Comparison of ENCODE assay signal across 23 cellular contexts in the genomic region with DNA sequence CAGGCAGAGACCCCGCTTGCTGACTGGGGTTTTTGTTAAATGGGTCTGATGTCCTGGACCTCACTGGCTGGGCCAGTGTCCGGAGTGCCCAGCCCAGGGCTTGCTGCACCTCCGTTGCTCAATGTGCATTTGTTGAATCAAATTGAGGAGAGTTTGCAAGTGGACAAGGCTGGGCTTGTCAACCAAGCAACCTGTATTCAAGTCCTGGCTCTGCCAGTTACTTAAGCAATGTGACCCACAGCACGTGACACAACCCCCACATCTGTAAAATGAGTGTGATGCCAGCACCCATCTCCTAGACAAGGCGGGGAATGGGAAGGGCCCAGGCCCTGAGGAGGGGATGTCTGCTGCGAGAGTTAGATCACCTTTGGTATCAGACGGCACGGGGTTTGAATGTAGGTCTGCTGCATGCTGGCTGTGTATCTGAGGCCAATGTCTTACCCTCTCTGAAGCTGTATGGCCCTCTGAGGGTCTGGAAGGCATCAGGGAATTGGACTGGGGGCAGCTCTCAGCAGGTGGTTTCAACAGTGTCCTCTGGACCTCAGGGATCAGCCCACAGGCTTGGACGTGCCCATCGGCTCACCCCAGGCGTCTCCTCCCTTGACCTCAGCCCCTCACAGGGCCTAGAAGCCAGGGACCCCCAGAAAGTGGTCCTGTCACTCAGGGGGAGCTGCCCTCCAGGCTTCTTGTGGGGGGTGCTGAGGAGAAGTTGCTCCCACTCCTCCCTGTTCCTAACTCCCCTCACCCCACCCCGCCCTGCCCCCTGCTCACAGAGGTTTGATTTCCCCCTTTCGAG. TPM values are rescaled to one million over a fixed set of nuclear protein-coding genes. Genes with fewer than 3 reads are reported as not detected.
DNase-seq lines count a peak whose midpoint lies in the region; ATAC-seq, FAIRE-seq and TF ChIP-seq lines count a peak whose summit lies in the region.
"Had no signal": no experiment of that assay in that cellular context is flagged by ENCODE, and none has a peak within 500 bp of the region (broad histone marks: within the 10 kb centered on the region; RNA-seq: fewer than 3 reads in every experiment).

No MANE protein-coding gene starts in this region.

- no peak overlapping the region for H3K4ac ChIP-seq in neuronal stem cell (ENCODE audit: low read length)

- H3K14ac ChIP-seq in neuronal stem cell (ENCODE audit: low read length), result no peak overlapping the region

- no peak for TF ChIP-seq EP300 in K562 (IDR thresholded peaks at IDR 0.05; ENCODE audit: low read length)

- H3K27me3 Mint-ChIP-seq in activated CD4-positive, alpha-beta memory T cell treated with anti-CD3 and anti-CD28 coated beads for 36 hours, result no peaks in the 10 kb centered on the region
- peaks cover 18% of the 10 kb centered on the region for H3K27me3 Mint-ChIP-seq in activated CD4-positive, alpha-beta memory T cell treated with anti-CD3 and anti-CD28 coated beads, Interleukin-2, amount 10 ng/mL, durations not matched to agents 7 days and 5 days

- peaks cover 0 to 4% of the 10 kb centered on the region in 2 experiments; a peak in 1 of 5 replicates for H3K4me1 ChIP-seq in K562 (replicated peaks in 1 of 2; ENCODE audit: control insufficient read depth in 2 of 2, insufficient read depth in 2 of 2, low read length in 2 of 2)
- H3K4me1 ChIP-seq in neuronal stem cell (ENCODE audit: control insufficient read depth in 2 of 2, insufficient read depth in 1 of 2, low read depth in 1 of 2, low read length in 2 of 2), result peaks cover 0 to 5% of the 10 kb centered on the region in 2 donors
- H3K4me1 ChIP-seq in colonic mucosa, result no peaks in the 10 kb centered on the region
- H3K4me1 ChIP-seq: A549, SJCRH30, upper lobe of left lung had no signal

- H2BK5ac ChIP-seq in neuronal stem cell (ENCODE audit: low read length), result peak overlapping the region; percentile 71

- peaks cover 5% of the 10 kb centered on the region for H3K36me3 Mint-ChIP-seq in activated CD4-positive, alpha-beta memory T cell treated with anti-CD3 and anti-CD28 coated beads for 36 hours
- peaks cover 15% of the 10 kb centered on the region for H3K36me3 Mint-ChIP-seq in activated CD4-positive, alpha-beta memory T cell treated with anti-CD3 and anti-CD28 coated beads, Interleukin-2, amount 10 ng/mL, durations not matched to agents 7 days and 5 days (ENCODE audit: low read depth)

- peaks cover 3% of the 10 kb centered on the region for H3K9me3 ChIP-seq in K562 (replicated peaks; ENCODE audit: control insufficient read depth, insufficient read depth, low read depth, low read length)
- H3K9me3 ChIP-seq in neuronal stem cell (replicated peaks in 1 of 2; ENCODE audit: control insufficient read depth in 2 of 2, insufficient read depth in 1 of 2, low read depth in 1 of 2, low read length in 2 of 2), result no peaks in the 10 kb centered on the region
- no peaks in the 10 kb centered on the region for H3K9me3 ChIP-seq in colonic mucosa
- H3K9me3 ChIP-seq: SJCRH30 had no signal

- TF ChIP-seq CTCF in HL-60 (IDR thresholded peaks at IDR 0.05; ENCODE audit: insufficient read depth, low read length), result no peak
- no peak for TF ChIP-seq CTCF in K562 (IDR thresholded peaks at IDR 0.05 in 2 of 3, conservative IDR thresholded peaks at IDR 0.05 in 1 of 3; ENCODE audit: insufficient read depth in 2 of 3, low read depth in 1 of 3, low read length in 3 of 3)
- no peak for TF ChIP-seq CTCF in colonic mucosa (IDR thresholded peaks at IDR 0.05)

- in situ Hi-C loops in K562 (cut with MboI), result no loop called here

- DNase-seq in activated CD4-positive, alpha-beta memory T cell treated with anti-CD3 and anti-CD28 coated beads for 36 hours, result no peak
- no peak for DNase-seq in activated CD4-positive, alpha-beta memory T cell treated with anti-CD3 and anti-CD28 coated beads, Interleukin-2, amount 10 ng/mL, durations not matched to agents 7 days and 5 days
- DNase-seq in HL-60 (ENCODE audit: low read depth in 1 of 2, low spot score in 1 of 2), result no peak
- no peak for DNase-seq in K562 (ENCODE audit: extremely low read depth in 1 of 4, low spot score in 3 of 4)
- DNase-seq in neuronal stem cell (ENCODE audit: low spot score), result no peak
- DNase-seq in retina, result no peak
- no peak for DNase-seq in colonic mucosa
- DNase-seq: DMS53; erythroblast; foreskin melanocyte; mesendoderm; NCI-H1694; NCI-H226; NCI-H82; SJCRH30; stimulated activated CD4-positive, alpha-beta T cell treated with anti-CD3 and anti-CD28 coated beads, Interleukin-1b, Interleukin-23, amount 100 ng/mL, for 48 hours had no signal

- CTCF ChIA-PET in activated CD4-positive, alpha-beta memory T cell treated with anti-CD3 and anti-CD28 coated beads for 36 hours (lab: Charles Lee), result interaction anchor here (1.2 kb wide), 2 partner anchors 56 to 68 kb away, joined by 3 to 5 read pairs; no protein-coding TSS in a partner anchor
- CTCF ChIA-PET in activated CD4-positive, alpha-beta memory T cell treated with anti-CD3 and anti-CD28 coated beads, Interleukin-2, amount 10 ng/mL, durations not matched to agents 7 days and 5 days (lab: Charles Lee), result interaction anchor here (0.7 to 3.7 kb wide), 4 partner anchors 10 to 167 kb away, joined by 3 to 14 read pairs (median 5); no protein-coding TSS in a partner anchor
- CTCF ChIA-PET in K562 (lab: Yijun Ruan, JAX; ENCODE audit: low intra/inter-chr PET ratio), result no interaction called here

- H3K9me3 Mint-ChIP-seq in activated CD4-positive, alpha-beta memory T cell treated with anti-CD3 and anti-CD28 coated beads for 36 hours, result peaks cover 7% of the 10 kb centered on the region
- peaks cover 13% of the 10 kb centered on the region for H3K9me3 Mint-ChIP-seq in activated CD4-positive, alpha-beta memory T cell treated with anti-CD3 and anti-CD28 coated beads, Interleukin-2, amount 10 ng/mL, durations not matched to agents 7 days and 5 days

- H3K27ac ChIP-seq in HL-60 (replicated peaks) (0 out of 2 replicates have a peak overlapping the region, but pooled peaks have one; percentile 16), K562 (ENCODE audit: extremely low read depth, low read depth, low read length) (no peak overlapping the region), neuronal stem cell (replicated peaks; ENCODE audit: low read length) (no peak overlapping the region), colonic mucosa (no peak overlapping the region)
- H3K27ac ChIP-seq: A549, C4-2B, SJCRH30, upper lobe of left lung had no signal

- no peak overlapping the region for H3K4me3 ChIP-seq in HL-60 (replicated peaks; ENCODE audit: insufficient read depth, low read length)
- no peak overlapping the region for H3K4me3 ChIP-seq in K562
- no peak overlapping the region for H3K4me3 ChIP-seq in neuronal stem cell (ENCODE audit: low read length in 2 of 2)
- H3K4me3 ChIP-seq in colonic mucosa, result no peak overlapping the region
- H3K4me3 ChIP-seq: A549, SJCRH30, upper lobe of left lung had no signal

- no peak overlapping the region for H3K23ac ChIP-seq in neuronal stem cell (ENCODE audit: low read depth, low read length, poor library complexity)

- peak overlapping the region; percentile 67 for H3K18ac ChIP-seq in neuronal stem cell (ENCODE audit: low read length)

- BruUV-seq in K562 (replicated peaks; lab: Mats Ljungman, UMichigan), result no TSS peak

- no peak overlapping the region for H3K9ac ChIP-seq in K562 (ENCODE audit: insufficient read depth in 1 of 2, low read depth in 2 of 2, low read length in 2 of 2)
- H3K9ac ChIP-seq in neuronal stem cell (ENCODE audit: low read depth, low read length, poor library complexity), result no peak overlapping the region
- H3K9ac ChIP-seq in colonic mucosa (ENCODE audit: low read depth in 2 of 2, low read length in 2 of 2), result no peak overlapping the region

- ATAC-seq in K562 (no peak), HG02759 (IDR thresholded peaks at IDR 0.05; ENCODE audit: unreplicated experiment) (no peak)
- ATAC-seq: A549, WTC11 had no signal

- no peak for FAIRE-seq in K562 (lab: Jason Lieb, UNC)
- FAIRE-seq: A549 had no signal

- H2BK15ac ChIP-seq in neuronal stem cell (ENCODE audit: low read length), result no peak overlapping the region

- H4K91ac ChIP-seq in neuronal stem cell (ENCODE audit: low read depth, low read length, poor library complexity), result no peak overlapping the region

- H2BK12ac ChIP-seq in neuronal stem cell (ENCODE audit: low read length), result no peak overlapping the region

- H2AK5ac ChIP-seq in neuronal stem cell (ENCODE audit: low read depth, low read length), result peak overlapping the region; percentile 41

- no peaks in the 10 kb centered on the region for H3K79me2 ChIP-seq in K562 (ENCODE audit: control insufficient read depth, insufficient read depth, low read length)

- H3K36me3 ChIP-seq in K562 (ENCODE audit: control insufficient read depth, insufficient read depth, low read length) (no peaks in the 10 kb centered on the region), neuronal stem cell (replicated peaks in 1 of 2; ENCODE audit: control insufficient read depth in 2 of 2, insufficient read depth in 2 of 2, low read length in 2 of 2) (no peaks in the 10 kb centered on the region), colonic mucosa (no peaks in the 10 kb centered on the region)
- H3K36me3 ChIP-seq: SJCRH30, upper lobe of left lung had no signal

- H3K4me1 Mint-ChIP-seq in activated CD4-positive, alpha-beta memory T cell treated with anti-CD3 and anti-CD28 coated beads for 36 hours (ENCODE audit: low read depth), result peaks cover 76% of the 10 kb centered on the region
- peaks cover 86% of the 10 kb centered on the region for H3K4me1 Mint-ChIP-seq in activated CD4-positive, alpha-beta memory T cell treated with anti-CD3 and anti-CD28 coated beads, Interleukin-2, amount 10 ng/mL, durations not matched to agents 7 days and 5 days

- POLR2A ChIA-PET in activated CD4-positive, alpha-beta memory T cell treated with anti-CD3 and anti-CD28 coated beads for 36 hours (lab: Charles Lee), result interaction anchor here (1.1 kb wide), 1 partner anchor 16 kb away, joined by 4 read pairs; no protein-coding TSS in a partner anchor
- POLR2A ChIA-PET in activated CD4-positive, alpha-beta memory T cell treated with anti-CD3 and anti-CD28 coated beads, Interleukin-2, amount 10 ng/mL, durations not matched to agents 7 days and 5 days (lab: Charles Lee), result interaction anchor here (0.6 to 2.8 kb wide), 8 partner anchors 10 to 58 kb away, joined by 3 to 12 read pairs (median 4); no protein-coding TSS in a partner anchor
- POLR2A ChIA-PET in K562 (lab: Yijun Ruan, JAX), result interaction anchor here (1.2 kb wide), 1 partner anchor 9 kb away, joined by 3 read pairs; no protein-coding TSS in a partner anchor

- no peak overlapping the region for H3K4me3 Mint-ChIP-seq in activated CD4-positive, alpha-beta memory T cell treated with anti-CD3 and anti-CD28 coated beads for 36 hours
- H3K4me3 Mint-ChIP-seq in activated CD4-positive, alpha-beta memory T cell treated with anti-CD3 and anti-CD28 coated beads, Interleukin-2, amount 10 ng/mL, durations not matched to agents 7 days and 5 days, result no peak overlapping the region
- H3K4me3 Mint-ChIP-seq: IgD-negative memory B cell, nephron, WTC11 had no signal

- H2BK120ac ChIP-seq in neuronal stem cell (ENCODE audit: low read depth, low read length), result no peak overlapping the region

- no peaks in the 10 kb centered on the region for H3K79me1 ChIP-seq in neuronal stem cell (ENCODE audit: low read depth, low read length)

- H3K27me3 ChIP-seq in HL-60 (ENCODE audit: insufficient read depth, poor library complexity, severe bottlenecking) (no peaks in the 10 kb centered on the region), K562 (ENCODE audit: control insufficient read depth in 2 of 2, insufficient read depth in 2 of 2, low read length in 2 of 2) (peaks cover 2 to 52% of the 10 kb centered on the region in 2 experiments; a peak in 3 of 5 replicates), neuronal stem cell (ENCODE audit: control insufficient read depth in 3 of 3, insufficient read depth in 3 of 3, low read depth in 1 of 3, low read length in 3 of 3) (peaks cover 0 to 5% (median 0%) of the 10 kb centered on the region in 3 experiments), colonic mucosa (no peaks in the 10 kb centered on the region)
- H3K27me3 ChIP-seq: upper lobe of left lung had no signal

- no peaks in the 10 kb centered on the region for H3K9me1 ChIP-seq in K562 (ENCODE audit: control insufficient read depth, insufficient read depth, low read length)

- 4% methylated on average over 12 of the region's 13 CpGs for WGBS in K562 (ENCODE audit: insufficient coverage, low coverage, missing lambda C conversion rate)
- WGBS in neuronal stem cell (ENCODE audit: extremely low coverage in 2 of 2, insufficient read length in 2 of 2, insufficient replicate concordance in 1 of 2), 2 donors, result no CpG with 5 or more reads among the region's 13 CpGs

- H4K20me1 ChIP-seq in K562 (replicated peaks; ENCODE audit: control insufficient read depth, insufficient read depth, low read length), result no peaks in the 10 kb centered on the region

- TF ChIP-seq RAD21 in K562 (CRISPR knock-in tag; conservative IDR thresholded peaks at IDR 0.05 in 1 of 2, IDR thresholded peaks at IDR 0.05 in 1 of 2), result no peak

- H3K4me2 ChIP-seq in K562 (ENCODE audit: insufficient read depth, low read length) (no peak overlapping the region), neuronal stem cell (ENCODE audit: insufficient read depth, low read length, poor library complexity, severe bottlenecking) (no peak overlapping the region)
- H3K4me2 ChIP-seq: A549 had no signal

- intact Hi-C loops in activated CD4-positive, alpha-beta memory T cell treated with anti-CD3 and anti-CD28 coated beads for 36 hours (cut with micrococcal nuclease), result loop anchor here (2.0 kb wide), 1 partner anchor 14 kb away; no protein-coding TSS in a partner anchor
- intact Hi-C loops in K562 (cut with micrococcal nuclease), result no loop called here
- intact Hi-C loops in colonic mucosa (cut with DNase I), result no loop called here

- peak overlapping the region; percentile 71 for H3K27ac Mint-ChIP-seq in activated CD4-positive, alpha-beta memory T cell treated with anti-CD3 and anti-CD28 coated beads for 36 hours
- H3K27ac Mint-ChIP-seq in activated CD4-positive, alpha-beta memory T cell treated with anti-CD3 and anti-CD28 coated beads, Interleukin-2, amount 10 ng/mL, durations not matched to agents 7 days and 5 days, result no peak overlapping the region
- H3K27ac Mint-ChIP-seq: nephron, WTC11 had no signal

- H2AFZ ChIP-seq in K562 (ENCODE audit: low read depth, low read length), result no peak overlapping the region
- no peak overlapping the region for H2AFZ ChIP-seq in neuronal stem cell (ENCODE audit: low read length)

- H4K8ac ChIP-seq in neuronal stem cell (ENCODE audit: low read depth, low read length), result no peak overlapping the region

- TF ChIP-seq POLR2A in K562 (conservative IDR thresholded peaks at IDR 0.05), result no peak

RNA-seq across cellular contexts. Expression of a gene that starts 51.0 kb away (rescaled TPM):
- total RNA-seq in activated CD4-positive, alpha-beta memory T cell treated with anti-CD3 and anti-CD28 coated beads for 36 hours, result 100 to 1,000 TPM; 153 to 155 TPM
- total RNA-seq in activated CD4-positive, alpha-beta memory T cell treated with anti-CD3 and anti-CD28 coated beads, Interleukin-2, amount 10 ng/mL, durations not matched to agents 7 days and 5 days, result 100 to 1,000 TPM; 177 to 183 TPM
- 0.21 TPM in 1 of 2 replicates, not detected in the other for total RNA-seq in K562 (2011; cell fraction: chromatin; rRNA removed; ENCODE audit: low replicate concordance)
- 0.13 TPM in 1 of 2 replicates, not detected in the other for total RNA-seq in K562 (2011; cell fraction: nucleolus; rRNA removed)
- total RNA-seq in K562 (2011; cell fraction: nucleoplasm; rRNA removed), result not detected in 2 replicates
- 0.09 and 0.16 TPM in 2 replicates for total RNA-seq in K562 (2014; rRNA removed)
- 0.03 and 0.04 TPM in 2 replicates for total RNA-seq in K562 (2014; rRNA removed; fragmentation: Illumina TruSeq; extraction: Trizol)
- 0.11 and 0.22 TPM in 2 replicates for total RNA-seq in K562 (2015; rRNA removed; fragmentation: Illumina TruSeq; extraction: Trizol)
- total RNA-seq in K562 (2021), result 0.64 and 1.1 TPM in 2 replicates
- 0.03 TPM in 2 replicates for polyA plus RNA-seq in K562 (2011; rRNA removed)
- 0.03 TPM in 1 of 2 replicates, not detected in the other for polyA plus RNA-seq in K562 (2011; cell fraction: cytosol; rRNA removed)
- polyA plus RNA-seq in K562 (2011; cell fraction: nucleus; rRNA removed), result 0.18 TPM in 1 of 2 replicates, not detected in the other
- polyA plus RNA-seq in K562 (2012), result 0.36 and 0.46 TPM in 2 replicates
- polyA plus RNA-seq in K562 (2014; fragmentation: Illumina TruSeq; extraction: Trizol), result 0.19 and 0.39 TPM in 2 replicates
- under 1 TPM; 0.01 to 0.04 TPM for polyA plus RNA-seq in K562 (2014; fragmentation: Nextera tagmentation; extraction: Ambion mirVana)
- polyA plus RNA-seq in K562 (2014; rRNA removed), result 0.29 and 0.62 TPM in 2 replicates
- not detected in 2 replicates for polyA minus RNA-seq in K562 (2011; rRNA and poly(A)+ RNA removed)
- not detected in 2 replicates for polyA minus RNA-seq in K562 (2011; cell fraction: cytosol; rRNA and poly(A)+ RNA removed)
- not detected in 2 replicates for polyA minus RNA-seq in K562 (2011; cell fraction: nucleus; rRNA and poly(A)+ RNA removed)
- polyA plus RNA-seq in neuronal stem cell (2013, experiment 1 of 2), result 0.15 TPM
- polyA plus RNA-seq in neuronal stem cell (2013, experiment 2 of 2), result 0.25 TPM
- 1 to 10 TPM; 1.6 to 3.2 TPM for total RNA-seq in colonic mucosa

Comparison
In these comparisons a context has a peak if more than half of its experiments do, and no peak if none do; other contexts are left out.
1. RNA of a gene that starts 51.0 kb away (total RNA-seq): 177 to 183 TPM in activated CD4-positive, alpha-beta memory T cell treated with anti-CD3 and anti-CD28 coated beads, Interleukin-2, amount 10 ng/mL, durations not matched to agents 7 days and 5 days and 153 to 155 TPM in activated CD4-positive, alpha-beta memory T cell treated with anti-CD3 and anti-CD28 coated beads for 36 hours; 1.6 to 3.2 TPM in colonic mucosa and 0.03 to 1.1 TPM in K562; every median in the first group is over 10 times any median in the second.